ENCODE assay signal across 27 cellular contexts in genomic region chr11:13885083-13885482, GRCh38.
DNase-seq lines count a peak whose midpoint lies in the region; ATAC-seq and TF ChIP-seq lines count a peak whose summit lies in the region.
"Had no signal": no experiment of that assay in that cellular context is flagged by ENCODE, and none has a peak within 500 bp of the region (broad histone marks: within the 10 kb centered on the region; RNA-seq: fewer than 3 reads in every experiment).

No MANE protein-coding gene starts in this region.

- ATAC-seq in RWPE2 (ENCODE audit: low read depth) (peak; percentile 46; the same call in 1 of the 3 replicates), foreskin keratinocyte (peak; percentile 29), mucosa of descending colon (peak; percentile 30), GM21619 (IDR thresholded peaks at IDR 0.05; ENCODE audit: unreplicated experiment) (no peak)

- DNase-seq in DMS153 (lab: John Stamatoyannopoulos, UW), result peak; percentile 39
- DNase-seq in DMS153 treated with DMSO at 0.1 percent for 48 hours (lab: John Stamatoyannopoulos, UW; ENCODE audit: unreplicated experiment), result no peak
- no peak for DNase-seq in RWPE2 (ENCODE audit: low spot score)
- peak in 1 of 2 donors; percentile 42 for DNase-seq in foreskin keratinocyte
- DNase-seq in mucosa of descending colon, result no peak
- DNase-seq in epidermal melanocyte (ENCODE audit: insufficient read length, low spot score), result no peak
- DNase-seq in activated T-helper 1 cell treated with anti-CD3 and anti-CD28 coated beads, Interleukin-12 subunit alpha, Interleukin-12 subunit beta, Interleukin-2, Interleukin-4 antibody, amounts not matched to agents 30 ng/mL and 10 ng/mL and 1 ng/mL, durations not matched to agents 14 hours and 24 hours and 36 hours (ENCODE audit: low spot score), result no peak
- DNase-seq: ACHN; CD4-positive, alpha-beta T cell; COR-L47; H7; HFFc6; MM.1S; NCI-H1048; NCI-H1417 treated with DMSO at 0.1 percent for 48 hours; NCI-H187; NCI-H226; NCI-H510A treated with DMSO at 0.1 percent for 48 hours; NCI-H748 treated with DMSO at 0.1 percent for 48 hours; PC-9; SIG-M5; SK-N-SH had no signal

- H3K4me1 ChIP-seq in RWPE2 (ENCODE audit: insufficient read depth, poor library complexity, severe bottlenecking) (no peaks in the 10 kb centered on the region), foreskin keratinocyte (peaks cover 10% of the 10 kb centered on the region), mucosa of descending colon (ENCODE audit: low read depth) (peaks cover 4% of the 10 kb centered on the region)
- H3K4me1 ChIP-seq: BLaER1 had no signal

- H3K27me3 Mint-ChIP-seq in activated T-helper 1 cell treated with anti-CD3 and anti-CD28 coated beads, Interleukin-12 subunit alpha, Interleukin-12 subunit beta, Interleukin-2, Interleukin-4 antibody, amounts not matched to agents 30 ng/mL and 10 ng/mL and 1 ng/mL, durations not matched to agents 14 hours and 24 hours and 36 hours (ENCODE audit: insufficient read depth), result peaks cover 6% of the 10 kb centered on the region
- H3K27me3 Mint-ChIP-seq: CD4-positive, alpha-beta T cell had no signal

- intact Hi-C loops in mucosa of descending colon (cut with DNase I, micrococcal nuclease), result no loop called here
- intact Hi-C loops in activated T-helper 1 cell treated with anti-CD3 and anti-CD28 coated beads, Interleukin-12 subunit alpha, Interleukin-12 subunit beta, Interleukin-2, Interleukin-4 antibody, amounts not matched to agents 30 ng/mL and 10 ng/mL and 1 ng/mL, durations not matched to agents 14 hours and 24 hours and 36 hours (cut with micrococcal nuclease), result no loop called here

- no peaks in the 10 kb centered on the region for H3K27me3 ChIP-seq in RWPE2 (ENCODE audit: insufficient read depth, poor library complexity, severe bottlenecking)
- H3K27me3 ChIP-seq in foreskin keratinocyte, result peaks cover 25% of the 10 kb centered on the region
- H3K27me3 ChIP-seq: BLaER1 had no signal

- H3K36me3 ChIP-seq in RWPE2 (ENCODE audit: low read depth), result no peaks in the 10 kb centered on the region
- no peaks in the 10 kb centered on the region for H3K36me3 ChIP-seq in mucosa of descending colon (ENCODE audit: low read depth)
- H3K36me3 ChIP-seq: BLaER1 had no signal

- H3K27ac Mint-ChIP-seq in activated T-helper 1 cell treated with anti-CD3 and anti-CD28 coated beads, Interleukin-12 subunit alpha, Interleukin-12 subunit beta, Interleukin-2, Interleukin-4 antibody, amounts not matched to agents 30 ng/mL and 10 ng/mL and 1 ng/mL, durations not matched to agents 14 hours and 24 hours and 36 hours, result no peak overlapping the region
- H3K27ac Mint-ChIP-seq: CD4-positive, alpha-beta T cell; HFFc6 had no signal

- peaks cover 6% of the 10 kb centered on the region for H3K9me3 Mint-ChIP-seq in activated T-helper 1 cell treated with anti-CD3 and anti-CD28 coated beads, Interleukin-12 subunit alpha, Interleukin-12 subunit beta, Interleukin-2, Interleukin-4 antibody, amounts not matched to agents 30 ng/mL and 10 ng/mL and 1 ng/mL, durations not matched to agents 14 hours and 24 hours and 36 hours
- H3K9me3 Mint-ChIP-seq: CD4-positive, alpha-beta T cell; HFFc6 had no signal

- H3K27ac ChIP-seq in RWPE2 (ENCODE audit: poor library complexity, severe bottlenecking) (no peak overlapping the region), foreskin keratinocyte (no peak overlapping the region)
- H3K27ac ChIP-seq: 22Rv1, BLaER1, PC-9, RWPE1 had no signal

- no peaks in the 10 kb centered on the region for H3K9me3 ChIP-seq in RWPE2 (ENCODE audit: severe bottlenecking)
- no peaks in the 10 kb centered on the region for H3K9me3 ChIP-seq in mucosa of descending colon
- H3K9me3 ChIP-seq: BLaER1, SK-N-SH had no signal

- H3K4me1 Mint-ChIP-seq in activated T-helper 1 cell treated with anti-CD3 and anti-CD28 coated beads, Interleukin-12 subunit alpha, Interleukin-12 subunit beta, Interleukin-2, Interleukin-4 antibody, amounts not matched to agents 30 ng/mL and 10 ng/mL and 1 ng/mL, durations not matched to agents 14 hours and 24 hours and 36 hours (ENCODE audit: low read depth), result peaks cover 7% of the 10 kb centered on the region

- no peak overlapping the region for H3K4me3 ChIP-seq in RWPE2 (ENCODE audit: severe bottlenecking)
- H3K4me3 ChIP-seq in mucosa of descending colon, result no peak overlapping the region
- H3K4me3 ChIP-seq: BLaER1, K562, PC-9 had no signal

- no peak for TF ChIP-seq CTCF in RWPE2 (IDR thresholded peaks at IDR 0.05; ENCODE audit: poor library complexity, severe bottlenecking)
- TF ChIP-seq CTCF in foreskin keratinocyte (conservative IDR thresholded peaks at IDR 0.05), result no peak
- TF ChIP-seq CTCF in mucosa of descending colon (IDR thresholded peaks at IDR 0.05), result no peak

- no peaks in the 10 kb centered on the region for H3K36me3 Mint-ChIP-seq in activated T-helper 1 cell treated with anti-CD3 and anti-CD28 coated beads, Interleukin-12 subunit alpha, Interleukin-12 subunit beta, Interleukin-2, Interleukin-4 antibody, amounts not matched to agents 30 ng/mL and 10 ng/mL and 1 ng/mL, durations not matched to agents 14 hours and 24 hours and 36 hours (ENCODE audit: low read depth)

- no peak overlapping the region for H3K4me3 Mint-ChIP-seq in activated T-helper 1 cell treated with anti-CD3 and anti-CD28 coated beads, Interleukin-12 subunit alpha, Interleukin-12 subunit beta, Interleukin-2, Interleukin-4 antibody, amounts not matched to agents 30 ng/mL and 10 ng/mL and 1 ng/mL, durations not matched to agents 14 hours and 24 hours and 36 hours
- H3K4me3 Mint-ChIP-seq: CD4-positive, alpha-beta T cell; HFFc6 had no signal
